11 cellular contexts compared by ENCODE assay signal in genomic region chr3:71304261-71304646, GRCh38.
DNase-seq lines count a peak whose midpoint lies in the region; ATAC-seq and TF ChIP-seq lines count a peak whose summit lies in the region.
"Had no signal": no experiment of that assay in that cellular context is flagged by ENCODE, and none has a peak within 500 bp of the region (broad histone marks: within the 10 kb centered on the region; RNA-seq: fewer than 3 reads in every experiment).

No MANE protein-coding gene starts in this region.

- CTCF ChIA-PET in activated CD4-positive, alpha-beta memory T cell treated with anti-CD3 and anti-CD28 coated beads, Interleukin-2, amount 10 ng/mL, durations not matched to agents 7 days and 5 days (lab: Charles Lee): interaction anchor here (0.6 kb wide), 1 partner anchor 358 kb away, joined by 3 read pairs; no protein-coding TSS in a partner anchor

- H3K4me1 Mint-ChIP-seq in activated CD4-positive, alpha-beta T cell treated with anti-CD3 and anti-CD28 coated beads, Interleukin-2, amount 10 ng/mL, durations not matched to agents 24 days and 14 days: peaks cover 65% of the 10 kb centered on the region
- peaks cover 56% of the 10 kb centered on the region for H3K4me1 Mint-ChIP-seq in activated CD4-positive, alpha-beta memory T cell treated with anti-CD3 and anti-CD28 coated beads, Interleukin-2, amount 10 ng/mL, durations not matched to agents 7 days and 5 days

- H3K4me3 Mint-ChIP-seq in activated CD4-positive, alpha-beta T cell treated with anti-CD3 and anti-CD28 coated beads, Interleukin-2, amount 10 ng/mL, durations not matched to agents 24 days and 14 days: peak overlapping the region; percentile 84
- H3K4me3 Mint-ChIP-seq in activated CD4-positive, alpha-beta memory T cell treated with anti-CD3 and anti-CD28 coated beads, Interleukin-2, amount 10 ng/mL, durations not matched to agents 7 days and 5 days: peak overlapping the region; percentile 22

- no peak for ATAC-seq in GM21825 (IDR thresholded peaks at IDR 0.05; ENCODE audit: unreplicated experiment)
- ATAC-seq in HG02798 (IDR thresholded peaks at IDR 0.05; ENCODE audit: poor library complexity, unreplicated experiment): no peak
- ATAC-seq in GM21737 (IDR thresholded peaks at IDR 0.05; ENCODE audit: unreplicated experiment): no peak

- no peaks in the 10 kb centered on the region for H3K9me3 Mint-ChIP-seq in activated CD4-positive, alpha-beta T cell treated with anti-CD3 and anti-CD28 coated beads, Interleukin-2, amount 10 ng/mL, durations not matched to agents 24 days and 14 days
- H3K9me3 Mint-ChIP-seq in activated CD4-positive, alpha-beta memory T cell treated with anti-CD3 and anti-CD28 coated beads, Interleukin-2, amount 10 ng/mL, durations not matched to agents 7 days and 5 days: no peaks in the 10 kb centered on the region

- H3K4me3 ChIP-seq in iPS-18a (ENCODE audit: low read length) (peak overlapping the region; percentile 94), spleen (peak overlapping the region in 5 of 8 donors; percentile 27 to 62 (median 38))
- H3K4me3 ChIP-seq: lung had no signal

- no peak for TF ChIP-seq CTCF in spleen (IDR thresholded peaks at IDR 0.05 in 8 of 11, conservative IDR thresholded peaks at IDR 0.05 in 3 of 11)

- H3K9ac ChIP-seq in iPS-18a (ENCODE audit: low read length): peak overlapping the region; percentile 80

- peak overlapping the region; percentile 3 for H3K27ac Mint-ChIP-seq in activated CD4-positive, alpha-beta T cell treated with anti-CD3 and anti-CD28 coated beads, Interleukin-2, amount 10 ng/mL, durations not matched to agents 24 days and 14 days
- H3K27ac Mint-ChIP-seq in activated CD4-positive, alpha-beta memory T cell treated with anti-CD3 and anti-CD28 coated beads, Interleukin-2, amount 10 ng/mL, durations not matched to agents 7 days and 5 days: no peak overlapping the region

- peaks cover 32% of the 10 kb centered on the region for H3K27me3 Mint-ChIP-seq in activated CD4-positive, alpha-beta T cell treated with anti-CD3 and anti-CD28 coated beads, Interleukin-2, amount 10 ng/mL, durations not matched to agents 24 days and 14 days
- peaks cover 9% of the 10 kb centered on the region for H3K27me3 Mint-ChIP-seq in activated CD4-positive, alpha-beta memory T cell treated with anti-CD3 and anti-CD28 coated beads, Interleukin-2, amount 10 ng/mL, durations not matched to agents 7 days and 5 days

- H3K36me3 ChIP-seq in iPS-18a (ENCODE audit: control insufficient read depth, low read depth, low read length): no peaks in the 10 kb centered on the region
- H3K36me3 ChIP-seq in spleen: peaks cover 0 to 4% (median 0%) of the 10 kb centered on the region in 6 donors

- DNase-seq in activated CD4-positive, alpha-beta T cell treated with anti-CD3 and anti-CD28 coated beads, Interleukin-2, amount 10 ng/mL, durations not matched to agents 24 days and 14 days: no peak
- no peak for DNase-seq in activated CD4-positive, alpha-beta T cell treated with anti-CD3 and anti-CD28 coated beads, Interleukin-2, amount 50 U/mL, for 4 hours
- DNase-seq in activated CD4-positive, alpha-beta memory T cell treated with anti-CD3 and anti-CD28 coated beads, Interleukin-2, amount 10 ng/mL, durations not matched to agents 7 days and 5 days: no peak
- no peak for DNase-seq in spleen
- DNase-seq: NCI-H226, SW 1271 had no signal

- TF ChIP-seq POLR2A in spleen (IDR thresholded peaks at IDR 0.05): no peak

- POLR2A ChIA-PET in activated CD4-positive, alpha-beta memory T cell treated with anti-CD3 and anti-CD28 coated beads, Interleukin-2, amount 10 ng/mL, durations not matched to agents 7 days and 5 days (lab: Charles Lee): interaction anchor here (1.1 to 1.2 kb wide), 2 partner anchors 56 to 139 kb away, joined by 3 to 4 read pairs; no protein-coding TSS in a partner anchor

- H3K27me3 ChIP-seq in iPS-18a (ENCODE audit: control insufficient read depth, insufficient read depth, low read length): no peaks in the 10 kb centered on the region
- no peaks in the 10 kb centered on the region for H3K27me3 ChIP-seq in spleen (replicated peaks in 1 of 7)

- peaks cover 4% of the 10 kb centered on the region for H3K36me3 Mint-ChIP-seq in activated CD4-positive, alpha-beta T cell treated with anti-CD3 and anti-CD28 coated beads, Interleukin-2, amount 10 ng/mL, durations not matched to agents 24 days and 14 days (ENCODE audit: low read depth)
- no peaks in the 10 kb centered on the region for H3K36me3 Mint-ChIP-seq in activated CD4-positive, alpha-beta memory T cell treated with anti-CD3 and anti-CD28 coated beads, Interleukin-2, amount 10 ng/mL, durations not matched to agents 7 days and 5 days (ENCODE audit: low read depth)

- H3K27ac ChIP-seq in iPS-18a (ENCODE audit: low read length) (peak overlapping the region; percentile 38), spleen (peak overlapping the region in 7 of 8 donors; percentile 58 to 82 (median 78))

- 55 to 77% (median 66%) methylated on average over 3 of the region's 3 CpGs for WGBS in spleen, 5 donors

- intact Hi-C loops in activated CD4-positive, alpha-beta T cell treated with anti-CD3 and anti-CD28 coated beads, Interleukin-2, amount 10 ng/mL, durations not matched to agents 24 days and 14 days (cut with micrococcal nuclease): loop anchor here (2.0 to 5.0 kb wide), 2 partner anchors 532 to 753 kb away; no protein-coding TSS in a partner anchor
- intact Hi-C loops in spleen (cut with DNase I; ENCODE audit: low total_unique reads): loop anchor here (10.0 kb wide), 1 partner anchor 281 kb away; the partner anchor contains the start of gene FOXP1

- peaks cover 72% of the 10 kb centered on the region for H3K4me1 ChIP-seq in iPS-18a (ENCODE audit: control insufficient read depth, low read depth, low read length)
- H3K4me1 ChIP-seq in spleen: peaks cover 9 to 91% (median 40%) of the 10 kb centered on the region in 6 donors

- H3K9me3 ChIP-seq in iPS-18a (ENCODE audit: control insufficient read depth, low read depth, low read length) (no peaks in the 10 kb centered on the region), spleen (no peaks in the 10 kb centered on the region)
